In genomic region chr21:27418338-27418737, GRCh38 we compare ENCODE assay signal across 34 cellular contexts.
"Had no signal": no experiment of that assay in that cellular context is flagged by ENCODE, and none has a peak within 500 bp of the region (broad histone marks: within the 10 kb centered on the region; RNA-seq: fewer than 3 reads in every experiment).

No MANE protein-coding gene starts in this region.

- H3K36me3 ChIP-seq: ascending aorta, cardiac muscle cell, Peyer's patch had no signal

- ATAC-seq: activated CD8-positive, alpha-beta memory T cell treated with anti-CD3 and anti-CD28 coated beads, Interleukin-2, amount 10 ng/mL, durations not matched to agents 7 days and 5 days; PC-3; Right ventricle myocardium inferior had no signal

- H3K4me1 Mint-ChIP-seq: activated B cell treated with CpG ODN at 0.5 μM for 24 hours; activated CD4-positive, alpha-beta memory T cell treated with anti-CD3 and anti-CD28 coated beads, Interleukin-2, amount 10 ng/mL, durations not matched to agents 7 days and 5 days; activated CD8-positive, alpha-beta memory T cell treated with anti-CD3 and anti-CD28 coated beads, Interleukin-2, amount 10 ng/mL, durations not matched to agents 7 days and 5 days; activated naive CD4-positive, alpha-beta T cell treated with anti-CD3 and anti-CD28 coated beads, Interleukin-2, amount 10 ng/mL, durations not matched to agents 7 days and 5 days; activated naive CD8-positive, alpha-beta T cell treated with anti-CD3 and anti-CD28 coated beads for 36 hours had no signal

- DNase-seq: activated B cell treated with CpG ODN at 0.5 μM for 24 hours; activated CD4-positive, alpha-beta memory T cell treated with anti-CD3 and anti-CD28 coated beads, Interleukin-2, amount 10 ng/mL, durations not matched to agents 7 days and 5 days; activated CD4-positive, alpha-beta T cell treated with anti-CD3 and anti-CD28 coated beads for 1 hour; activated CD4-positive, alpha-beta T cell treated with anti-CD3 and anti-CD28 coated beads for 48 hours; activated CD8-positive, alpha-beta memory T cell treated with anti-CD3 and anti-CD28 coated beads for 24 hours; activated CD8-positive, alpha-beta memory T cell treated with anti-CD3 and anti-CD28 coated beads, Interleukin-2, amount 10 ng/mL, durations not matched to agents 7 days and 5 days; activated CD8-positive, alpha-beta memory T cell treated with anti-CD3 and anti-CD28 coated beads, Interleukin-2, amount 50 U/mL, for 48 hours; activated effector memory CD4-positive, alpha-beta T cell treated with Interleukin-2 at 50 U/mL for 16 hours; activated naive CD4-positive, alpha-beta T cell treated with anti-CD3 and anti-CD28 coated beads, Interleukin-2, amount 10 ng/mL, durations not matched to agents 7 days and 5 days; activated naive CD8-positive, alpha-beta T cell treated with anti-CD3 and anti-CD28 coated beads for 36 hours; activated T-cell treated with anti-CD3 and anti-CD28 coated beads, Interleukin-2, amount 50 U/mL, for 48 hours; amygdala; Karpas-422; KBM-7; NCI-H1436 treated with DMSO at 0.1 percent for 48 hours; NCI-H1694 treated with DMSO at 0.1 percent for 48 hours; NCI-H2029; NCI-H345; NCI-H510A; NCI-H526; NCI-H748 treated with DMSO at 0.1 percent for 48 hours; NK-92 treated with Interleukin-12 subunit alpha and Interleukin-12 subunit beta, amount 100 ng/mL, for 24 hours; PC-3; Peyer's patch; SIG-M5; SW 1271; T-helper 1 cell; T-helper 2 cell; T-helper 9 cell had no signal

- H3K27me3 Mint-ChIP-seq: activated B cell treated with CpG ODN at 0.5 μM for 24 hours; activated CD4-positive, alpha-beta memory T cell treated with anti-CD3 and anti-CD28 coated beads, Interleukin-2, amount 10 ng/mL, durations not matched to agents 7 days and 5 days; activated CD8-positive, alpha-beta memory T cell treated with anti-CD3 and anti-CD28 coated beads, Interleukin-2, amount 10 ng/mL, durations not matched to agents 7 days and 5 days; activated naive CD4-positive, alpha-beta T cell treated with anti-CD3 and anti-CD28 coated beads, Interleukin-2, amount 10 ng/mL, durations not matched to agents 7 days and 5 days; activated naive CD8-positive, alpha-beta T cell treated with anti-CD3 and anti-CD28 coated beads for 36 hours had no signal

- H3K9me3 ChIP-seq: Peyer's patch had no signal

- H3K4me3 ChIP-seq: ascending aorta, cardiac muscle cell, Peyer's patch had no signal

- H3K36me3 Mint-ChIP-seq: activated CD8-positive, alpha-beta memory T cell treated with anti-CD3 and anti-CD28 coated beads, Interleukin-2, amount 10 ng/mL, durations not matched to agents 7 days and 5 days; activated naive CD4-positive, alpha-beta T cell treated with anti-CD3 and anti-CD28 coated beads, Interleukin-2, amount 10 ng/mL, durations not matched to agents 7 days and 5 days; activated naive CD8-positive, alpha-beta T cell treated with anti-CD3 and anti-CD28 coated beads for 36 hours had no signal

- H3K4me3 Mint-ChIP-seq: activated B cell treated with CpG ODN at 0.5 μM for 24 hours; activated CD4-positive, alpha-beta memory T cell treated with anti-CD3 and anti-CD28 coated beads, Interleukin-2, amount 10 ng/mL, durations not matched to agents 7 days and 5 days; activated CD8-positive, alpha-beta memory T cell treated with anti-CD3 and anti-CD28 coated beads, Interleukin-2, amount 10 ng/mL, durations not matched to agents 7 days and 5 days; activated naive CD4-positive, alpha-beta T cell treated with anti-CD3 and anti-CD28 coated beads, Interleukin-2, amount 10 ng/mL, durations not matched to agents 7 days and 5 days; activated naive CD8-positive, alpha-beta T cell treated with anti-CD3 and anti-CD28 coated beads for 36 hours had no signal

- H3K27me3 ChIP-seq: ascending aorta, cardiac muscle cell, Peyer's patch had no signal

- H3K27ac Mint-ChIP-seq: activated B cell treated with CpG ODN at 0.5 μM for 24 hours; activated CD4-positive, alpha-beta memory T cell treated with anti-CD3 and anti-CD28 coated beads, Interleukin-2, amount 10 ng/mL, durations not matched to agents 7 days and 5 days; activated CD8-positive, alpha-beta memory T cell treated with anti-CD3 and anti-CD28 coated beads, Interleukin-2, amount 10 ng/mL, durations not matched to agents 7 days and 5 days; activated naive CD4-positive, alpha-beta T cell treated with anti-CD3 and anti-CD28 coated beads, Interleukin-2, amount 10 ng/mL, durations not matched to agents 7 days and 5 days; activated naive CD8-positive, alpha-beta T cell treated with anti-CD3 and anti-CD28 coated beads for 36 hours had no signal

- H3K27ac ChIP-seq: ascending aorta, cardiac muscle cell, Peyer's patch, RWPE1, VCaP had no signal

- H3K4me1 ChIP-seq: Peyer's patch had no signal
